In the genomic region with DNA sequence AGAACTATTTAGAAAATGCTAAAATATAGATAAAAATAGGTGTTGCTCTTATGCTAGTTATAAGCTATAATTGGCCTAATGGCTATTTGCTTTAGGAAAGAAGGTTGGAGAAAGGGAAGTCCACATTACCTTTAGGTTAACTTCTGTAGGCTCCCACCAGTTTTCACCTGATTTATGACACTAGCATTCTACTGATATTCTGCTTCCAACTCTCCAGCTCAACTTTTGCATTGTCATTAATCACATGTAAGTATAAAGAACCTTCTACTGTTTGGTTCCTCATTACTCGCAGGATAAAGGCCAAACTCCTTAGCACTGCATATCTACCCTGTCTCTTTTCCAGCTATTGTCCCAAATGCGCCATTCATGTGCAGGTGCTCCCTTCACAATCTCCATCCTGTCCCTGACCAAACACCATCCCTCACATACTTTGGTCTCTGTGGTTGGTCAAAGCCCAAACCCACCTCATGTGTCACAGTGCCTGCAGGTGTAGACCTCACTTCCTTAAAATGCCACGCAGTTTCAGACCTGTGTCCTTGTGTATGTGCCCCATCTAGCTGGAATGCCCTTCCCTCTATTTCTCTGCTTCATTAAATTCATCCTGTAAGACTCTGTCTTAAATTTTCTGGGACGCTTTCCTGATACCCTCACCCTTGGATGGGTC, we compare ENCODE assay signal across 11 cellular contexts. TPM values are rescaled to one million over a fixed set of nuclear protein-coding genes. Genes with fewer than 3 reads are reported as not detected.
DNase-seq lines count a peak whose midpoint lies in the region; ATAC-seq and TF ChIP-seq lines count a peak whose summit lies in the region.
"Had no signal": no experiment of that assay in that cellular context is flagged by ENCODE, and none has a peak within 500 bp of the region (broad histone marks: within the 10 kb centered on the region; RNA-seq: fewer than 3 reads in every experiment).

No MANE protein-coding gene starts in this region.

- H3K9me3 ChIP-seq in AG04450 (ENCODE audit: control insufficient read depth, insufficient read depth, low read length) (peaks cover 6% of the 10 kb centered on the region; the same call in 1 of the 2 replicates), endodermal cell (ENCODE audit: control insufficient read depth, low read length) (peaks cover 11% of the 10 kb centered on the region), testis (no peaks in the 10 kb centered on the region)
- H3K9me3 ChIP-seq: Peyer's patch had no signal

- intact Hi-C loops in testis (cut with DNase I; ENCODE audit: low total_unique reads) = no loop called here

- 94 to 96% methylated on average over 4 of the region's 4 CpGs for WGBS in endodermal cell (ENCODE audit: insufficient coverage in 1 of 2, insufficient read length in 1 of 2), 2 experiments
- 78 to 85% methylated on average over 4 of the region's 4 CpGs for WGBS in testis, 2 donors

- peaks cover 11% of the 10 kb centered on the region for H3K36me3 Mint-ChIP-seq in endodermal cell (ENCODE audit: low read depth)

- no peak for TF ChIP-seq POLR2A in testis (IDR thresholded peaks at IDR 0.05)

- no peak overlapping the region for H3K27ac Mint-ChIP-seq in endodermal cell

- no peak for ATAC-seq in HG03520 (IDR thresholded peaks at IDR 0.05; ENCODE audit: unreplicated experiment)

- no peak overlapping the region for H3K9ac ChIP-seq in endodermal cell (ENCODE audit: extremely low read depth, low read length, poor library complexity, severe bottlenecking)

- no peak for TF ChIP-seq CTCF in AG04450 (IDR thresholded peaks at IDR 0.05; ENCODE audit: low read depth, low read length)
- no peak for TF ChIP-seq CTCF in GM06990 (IDR thresholded peaks at IDR 0.05; ENCODE audit: insufficient read depth, low read length, poor library complexity, severe bottlenecking)
- no peak for TF ChIP-seq CTCF in endodermal cell (conservative IDR thresholded peaks at IDR 0.05)
- no peak for TF ChIP-seq CTCF in testis (IDR thresholded peaks at IDR 0.05)

- H3K4me1 ChIP-seq in endodermal cell (ENCODE audit: control insufficient read depth, insufficient read depth, low read length) (no peaks in the 10 kb centered on the region), testis (peaks cover 10% of the 10 kb centered on the region)

- no peaks in the 10 kb centered on the region for H3K9me3 Mint-ChIP-seq in endodermal cell

- no peaks in the 10 kb centered on the region for H3K36me3 ChIP-seq in GM06990 (ENCODE audit: control insufficient read depth, insufficient read depth, low read length)
- peaks cover 20% of the 10 kb centered on the region for H3K36me3 ChIP-seq in endodermal cell (ENCODE audit: control insufficient read depth, insufficient read depth, low read length)
- no peaks in the 10 kb centered on the region for H3K36me3 ChIP-seq in testis (ENCODE audit: low read depth, missing control alignments)
- H3K36me3 ChIP-seq: Peyer's patch had no signal

- DNase-seq in AG04450 (ENCODE audit: low read depth, low spot score) (no peak), GM06990 (ENCODE audit: extremely low read depth, insufficient read length) (no peak), RPMI8226 (peak; percentile 28), endodermal cell (no peak), globus pallidus (ENCODE audit: low spot score) (no peak), testis (no peak)
- no peak for DNase-seq in stimulated activated CD4-positive, alpha-beta T cell treated with anti-CD3 and anti-CD28 coated beads, Interleukin-4, amount 100 ng/mL, for 1 hour
- DNase-seq: NCI-H2081 treated with DMSO at 0.1 percent for 48 hours; stimulated activated naive CD4-positive, alpha-beta T cell had no signal

- CTCF ChIA-PET in AG04450 (lab: Charles Lee) = no interaction called here

- H3K27me3 ChIP-seq in AG04450 (ENCODE audit: control insufficient read depth, insufficient read depth, low read length) (no peaks in the 10 kb centered on the region), GM06990 (replicated peaks; ENCODE audit: control insufficient read depth, insufficient read depth, low read length) (no peaks in the 10 kb centered on the region), endodermal cell (ENCODE audit: control insufficient read depth, insufficient read depth, low read length, poor library complexity, severe bottlenecking) (no peaks in the 10 kb centered on the region), testis (no peaks in the 10 kb centered on the region)
- H3K27me3 ChIP-seq: Peyer's patch had no signal

- peaks cover 13% of the 10 kb centered on the region for H3K4me1 Mint-ChIP-seq in endodermal cell

- POLR2A ChIA-PET in AG04450 (lab: Yijun Ruan, JAX) = no interaction called here

- H3K27ac ChIP-seq in AG04450 (ENCODE audit: low read depth, low read length) = no peak overlapping the region
- H3K27ac ChIP-seq in endodermal cell (ENCODE audit: low read depth, low read length) = no peak overlapping the region
- no peak overlapping the region for H3K27ac ChIP-seq in testis
- H3K27ac ChIP-seq: Peyer's patch had no signal

- no peaks in the 10 kb centered on the region for H3K27me3 Mint-ChIP-seq in endodermal cell (ENCODE audit: insufficient read depth)

- peak overlapping the region; percentile 97 for H3K4me3 Mint-ChIP-seq in endodermal cell

- H3K4me3 ChIP-seq in AG04450 (ENCODE audit: low read depth, low read length) (peak overlapping the region; percentile 94), GM06990 (replicated peaks; ENCODE audit: low read depth, low read length) (peak overlapping the region; percentile 98), endodermal cell (ENCODE audit: low read length) (peak overlapping the region; percentile 90), testis (no peak overlapping the region)
- H3K4me3 ChIP-seq: Peyer's patch had no signal

RNA-seq across cellular contexts. Expression of gene DDHD1, which starts 3.3 kb away (rescaled TPM):
- polyA plus RNA-seq in AG04450 (2011; rRNA removed) = 11.1 and 16.7 TPM in 2 replicates
- 21.4 and 30.4 TPM in 2 replicates for polyA minus RNA-seq in AG04450 (2011; rRNA and poly(A)+ RNA removed)
- 10 to 100 TPM; 26.2 to 27.1 TPM for total RNA-seq in endodermal cell
- polyA plus RNA-seq in endodermal cell (2013, experiment 1 of 2) = 11.2 TPM
- 11.2 TPM for polyA plus RNA-seq in endodermal cell (2013, experiment 2 of 2)
- total RNA-seq in testis = 10 to 100 TPM; 72.7 to 76.2 TPM
- polyA plus RNA-seq in testis (ENCODE audit: insufficient read depth, low read depth, low replicate concordance) = 41.6 TPM

Comparison
In these comparisons a context has a peak if more than half of its experiments do, and no peak if none do; other contexts are left out.
1. H3K4me3 ChIP-seq: peak in AG04450 (single experiment), GM06990 (single experiment) and endodermal cell (single experiment); none in testis (0 of 2).